In genomic region chr4:91302120-91302519, GRCh38 we compare ENCODE assay signal across 32 cellular contexts.
"Had no signal": no experiment of that assay in that cellular context is flagged by ENCODE, and none has a peak within 500 bp of the region (broad histone marks: within the 10 kb centered on the region; RNA-seq: fewer than 3 reads in every experiment).

No MANE protein-coding gene starts in this region.

- H3K27ac Mint-ChIP-seq: activated CD4-positive, alpha-beta memory T cell treated with anti-CD3 and anti-CD28 coated beads, Interleukin-2, amount 10 ng/mL, durations not matched to agents 7 days and 5 days; activated CD4-positive, alpha-beta T cell treated with anti-CD3 and anti-CD28 coated beads, Interleukin-2, amount 10 ng/mL, durations not matched to agents 7 days and 5 days; activated naive CD4-positive, alpha-beta T cell treated with anti-CD3 and anti-CD28 coated beads, Interleukin-2, amount 10 ng/mL, durations not matched to agents 7 days and 5 days; activated naive CD4-positive, alpha-beta T cell treated with anti-CD3 and anti-CD28 coated beads, Interleukin-2, amount 50 U/mL, for 72 hours; activated naive CD8-positive, alpha-beta T cell treated with anti-CD3 and anti-CD28 coated beads, Interleukin-2, amount 10 ng/mL, durations not matched to agents 7 days and 5 days; activated T-cell treated with anti-CD3 and anti-CD28 coated beads, Interleukin-2, amount 50 U/mL, for 24 hours; activated T-helper 1 cell treated with anti-CD3 and anti-CD28 coated beads, Interleukin-12 subunit alpha, Interleukin-12 subunit beta, Interleukin-2, Interleukin-4 antibody, amounts not matched to agents 30 ng/mL and 10 ng/mL and 1 ng/mL, durations not matched to agents 14 hours and 24 hours and 36 hours; activated T-helper 2 cell treated with anti-CD3 and anti-CD28 coated beads, Interferon-gamma antibody, Interleukin-2, Interleukin-4, amounts not matched to agents 10 μg/mL and 5 μg/mL and 100 μg/mL, durations not matched to agents 14 hours and 24 hours and 36 hours; brain; endodermal cell; WTC11 had no signal

- FAIRE-seq: frontal cortex, TTC549 had no signal

- DNase-seq: activated CD4-positive, alpha-beta memory T cell treated with anti-CD3 and anti-CD28 coated beads, Interleukin-2, amount 10 ng/mL, durations not matched to agents 7 days and 5 days; activated CD4-positive, alpha-beta T cell treated with anti-CD3 and anti-CD28 coated beads for 1 hour; activated CD4-positive, alpha-beta T cell treated with anti-CD3 and anti-CD28 coated beads for 4 hours; activated CD4-positive, alpha-beta T cell treated with anti-CD3 and anti-CD28 coated beads, Interleukin-2, amount 10 ng/mL, durations not matched to agents 7 days and 5 days; activated CD4-positive, alpha-beta T cell treated with anti-CD3 and anti-CD28 coated beads, Interleukin-2, amount 50 U/mL, for 4 hours; activated CD8-positive, alpha-beta memory T cell treated with anti-CD3 and anti-CD28 coated beads, Interleukin-2, amount 50 U/mL, for 48 hours; activated effector memory CD4-positive, alpha-beta T cell treated with anti-CD3 and anti-CD28 coated beads, Interleukin-2, amount 50 U/mL, for 16 hours; activated naive CD4-positive, alpha-beta T cell treated with anti-CD3 and anti-CD28 coated beads, Interleukin-2, amount 10 ng/mL, durations not matched to agents 7 days and 5 days; activated naive CD8-positive, alpha-beta T cell treated with anti-CD3 and anti-CD28 coated beads, Interleukin-2, amount 10 ng/mL, durations not matched to agents 7 days and 5 days; activated T-cell treated with anti-CD3 and anti-CD28 coated beads for 4 hours; activated T-cell treated with anti-CD3 and anti-CD28 coated beads, Interleukin-2, amount 50 U/mL, for 24 hours; central memory CD4-positive, alpha-beta T cell; cerebellar nuclear complex; colonic mucosa; effector memory CD4-positive, alpha-beta T cell; endodermal cell; foreskin fibroblast; head of caudate nucleus; hippocampal formation; T-helper 2 cell had no signal

- H3K4me1 Mint-ChIP-seq: activated CD4-positive, alpha-beta memory T cell treated with anti-CD3 and anti-CD28 coated beads, Interleukin-2, amount 10 ng/mL, durations not matched to agents 7 days and 5 days; activated CD4-positive, alpha-beta T cell treated with anti-CD3 and anti-CD28 coated beads, Interleukin-2, amount 10 ng/mL, durations not matched to agents 7 days and 5 days; activated naive CD4-positive, alpha-beta T cell treated with anti-CD3 and anti-CD28 coated beads, Interleukin-2, amount 10 ng/mL, durations not matched to agents 7 days and 5 days; activated naive CD8-positive, alpha-beta T cell treated with anti-CD3 and anti-CD28 coated beads, Interleukin-2, amount 10 ng/mL, durations not matched to agents 7 days and 5 days; endodermal cell; WTC11 had no signal

- H3K9me3 Mint-ChIP-seq: activated CD4-positive, alpha-beta memory T cell treated with anti-CD3 and anti-CD28 coated beads, Interleukin-2, amount 10 ng/mL, durations not matched to agents 7 days and 5 days; activated T-helper 1 cell treated with anti-CD3 and anti-CD28 coated beads, Interleukin-12 subunit alpha, Interleukin-12 subunit beta, Interleukin-2, Interleukin-4 antibody, amounts not matched to agents 30 ng/mL and 10 ng/mL and 1 ng/mL, durations not matched to agents 14 hours and 24 hours and 36 hours; brain; endodermal cell; WTC11 had no signal

- H3K36me3 Mint-ChIP-seq: activated naive CD4-positive, alpha-beta T cell treated with anti-CD3 and anti-CD28 coated beads, Interleukin-2, amount 10 ng/mL, durations not matched to agents 7 days and 5 days; activated naive CD4-positive, alpha-beta T cell treated with anti-CD3 and anti-CD28 coated beads, Interleukin-2, amount 50 U/mL, for 72 hours; activated naive CD8-positive, alpha-beta T cell treated with anti-CD3 and anti-CD28 coated beads, Interleukin-2, amount 10 ng/mL, durations not matched to agents 7 days and 5 days; brain; WTC11 had no signal

- H3K4me3 ChIP-seq: ascending aorta, breast epithelium, cardiac muscle cell, colonic mucosa had no signal

- H3K4me3 Mint-ChIP-seq: activated CD4-positive, alpha-beta memory T cell treated with anti-CD3 and anti-CD28 coated beads, Interleukin-2, amount 10 ng/mL, durations not matched to agents 7 days and 5 days; activated CD4-positive, alpha-beta T cell treated with anti-CD3 and anti-CD28 coated beads, Interleukin-2, amount 10 ng/mL, durations not matched to agents 7 days and 5 days; activated naive CD4-positive, alpha-beta T cell treated with anti-CD3 and anti-CD28 coated beads, Interleukin-2, amount 10 ng/mL, durations not matched to agents 7 days and 5 days; activated naive CD8-positive, alpha-beta T cell treated with anti-CD3 and anti-CD28 coated beads, Interleukin-2, amount 10 ng/mL, durations not matched to agents 7 days and 5 days; activated T-cell treated with anti-CD3 and anti-CD28 coated beads, Interleukin-2, amount 50 U/mL, for 24 hours; activated T-helper 1 cell treated with anti-CD3 and anti-CD28 coated beads, Interleukin-12 subunit alpha, Interleukin-12 subunit beta, Interleukin-2, Interleukin-4 antibody, amounts not matched to agents 30 ng/mL and 10 ng/mL and 1 ng/mL, durations not matched to agents 14 hours and 24 hours and 36 hours; brain; endodermal cell; WTC11 had no signal

- H3K4me1 ChIP-seq: ascending aorta, breast epithelium, colonic mucosa had no signal

- H3K9me3 ChIP-seq: ascending aorta, breast epithelium, colonic mucosa had no signal

- H3K27me3 Mint-ChIP-seq: activated CD4-positive, alpha-beta memory T cell treated with anti-CD3 and anti-CD28 coated beads, Interleukin-2, amount 10 ng/mL, durations not matched to agents 7 days and 5 days; activated CD4-positive, alpha-beta T cell treated with anti-CD3 and anti-CD28 coated beads, Interleukin-2, amount 10 ng/mL, durations not matched to agents 7 days and 5 days; activated naive CD4-positive, alpha-beta T cell treated with anti-CD3 and anti-CD28 coated beads, Interleukin-2, amount 10 ng/mL, durations not matched to agents 7 days and 5 days; activated naive CD8-positive, alpha-beta T cell treated with anti-CD3 and anti-CD28 coated beads, Interleukin-2, amount 10 ng/mL, durations not matched to agents 7 days and 5 days; activated T-cell treated with anti-CD3 and anti-CD28 coated beads, Interleukin-2, amount 50 U/mL, for 24 hours; brain had no signal

- H3K27ac ChIP-seq: ascending aorta, breast epithelium, cardiac muscle cell, colonic mucosa, VCaP had no signal

- H3K27me3 ChIP-seq: ascending aorta, breast epithelium, cardiac muscle cell, colonic mucosa had no signal

- H3K36me3 ChIP-seq: ascending aorta, breast epithelium, cardiac muscle cell, colonic mucosa had no signal

- ATAC-seq: activated naive CD4-positive, alpha-beta T cell treated with anti-CD3 and anti-CD28 coated beads, Interleukin-2, amount 50 U/mL, for 72 hours; esophagus mucosa; WTC11 had no signal
